ENCODE assay signal across 8 cellular contexts in genomic region chr7:129224251-129225205, GRCh38. TPM values are rescaled to one million over a fixed set of nuclear protein-coding genes. Genes with fewer than 3 reads are reported as not detected.
DNase-seq lines count a peak whose midpoint lies in the region; ATAC-seq and TF ChIP-seq lines count a peak whose summit lies in the region.

Gene AHCYL2 (plus strand): TSS chr7:129225030.

- intact Hi-C loops in CD14-positive monocyte (cut with micrococcal nuclease): loop anchor here in 1 of 2 donors (5.0 kb wide), 1 partner anchor 43 kb away; no protein-coding TSS in a partner anchor

- H3K27ac Mint-ChIP-seq in CD14-positive monocyte: peak within 1 kb of the TSS; percentile 99 to 100 (median 100)
- peak within 1 kb of the TSS; percentile 95 for H3K27ac Mint-ChIP-seq in activated CD4-positive, alpha-beta T cell treated with anti-CD3 and anti-CD28 coated beads, Interleukin-2, amount 10 ng/mL, durations not matched to agents 7 days and 5 days

- H3K36me3 Mint-ChIP-seq in CD14-positive monocyte: peaks cover 0 to 6% of the 10 kb centered on the region in 2 donors
- H3K36me3 Mint-ChIP-seq in activated CD4-positive, alpha-beta T cell treated with anti-CD3 and anti-CD28 coated beads, Interleukin-2, amount 10 ng/mL, durations not matched to agents 7 days and 5 days (ENCODE audit: low read depth): peaks cover 1% of the 10 kb centered on the region

- DNase-seq in CD14-positive monocyte (ENCODE audit: low spot score) (peak; percentile 96), NCI-H748 (lab: John Stamatoyannopoulos, UW; ENCODE audit: unreplicated experiment) (peak; percentile 98), cortex of kidney (lab: John Stamatoyannopoulos, UW) (peak; percentile 87), left lobe of liver (ENCODE audit: low spot score) (peak; percentile 98)
- peak; percentile 98 for DNase-seq in activated CD4-positive, alpha-beta T cell treated with anti-CD3 and anti-CD28 coated beads, Interleukin-2, amount 10 ng/mL, durations not matched to agents 7 days and 5 days
- peak; percentile 96 to 97 for DNase-seq in stimulated activated CD4-positive, alpha-beta T cell treated with anti-CD3 and anti-CD28 coated beads, Interleukin-2, amount 100 ng/mL, for 24 hours

- ATAC-seq in GM19395 (IDR thresholded peaks at IDR 0.05; ENCODE audit: unreplicated experiment) (peak; percentile 86), HG03558 (IDR thresholded peaks at IDR 0.05; ENCODE audit: extremely low read depth, unreplicated experiment) (peak; percentile 85), left lobe of liver (peak; percentile 91)

- peaks cover 0 to 1% (median 0%) of the 10 kb centered on the region in 3 donors for H3K27me3 Mint-ChIP-seq in CD14-positive monocyte (ENCODE audit: low read depth in 3 of 3)
- H3K27me3 Mint-ChIP-seq in activated CD4-positive, alpha-beta T cell treated with anti-CD3 and anti-CD28 coated beads, Interleukin-2, amount 10 ng/mL, durations not matched to agents 7 days and 5 days: peaks cover 2% of the 10 kb centered on the region

- no peak for TF ChIP-seq CTCF in CD14-positive monocyte (IDR thresholded peaks at IDR 0.05)

- H3K4me1 Mint-ChIP-seq in CD14-positive monocyte: peaks cover 34% of the 10 kb centered on the region
- peaks cover 34% of the 10 kb centered on the region for H3K4me1 Mint-ChIP-seq in activated CD4-positive, alpha-beta T cell treated with anti-CD3 and anti-CD28 coated beads, Interleukin-2, amount 10 ng/mL, durations not matched to agents 7 days and 5 days

- CTCF ChIA-PET in activated CD4-positive, alpha-beta T cell treated with anti-CD3 and anti-CD28 coated beads, Interleukin-2, amount 10 ng/mL, durations not matched to agents 7 days and 5 days (lab: Charles Lee): interaction anchor here (0.7 to 2.8 kb wide), 7 partner anchors 11 to 142 kb away, joined by 3 to 16 read pairs (median 3); no protein-coding TSS in a partner anchor

- POLR2A ChIA-PET in activated CD4-positive, alpha-beta T cell treated with anti-CD3 and anti-CD28 coated beads, Interleukin-2, amount 10 ng/mL, durations not matched to agents 7 days and 5 days (lab: Charles Lee): interaction anchor here (0.7 kb wide), 1 partner anchor 285 kb away, joined by 3 read pairs; no protein-coding TSS in a partner anchor

- H3K9me3 Mint-ChIP-seq in CD14-positive monocyte: no peaks in the 10 kb centered on the region
- no peaks in the 10 kb centered on the region for H3K9me3 Mint-ChIP-seq in activated CD4-positive, alpha-beta T cell treated with anti-CD3 and anti-CD28 coated beads, Interleukin-2, amount 10 ng/mL, durations not matched to agents 7 days and 5 days

- peak within 1 kb of the TSS; percentile 94 to 99 for H3K4me3 Mint-ChIP-seq in CD14-positive monocyte
- peak within 1 kb of the TSS; percentile 89 for H3K4me3 Mint-ChIP-seq in activated CD4-positive, alpha-beta T cell treated with anti-CD3 and anti-CD28 coated beads, Interleukin-2, amount 10 ng/mL, durations not matched to agents 7 days and 5 days

RNA-seq across cellular contexts. Expression of gene AHCYL2, which starts in this region (rescaled TPM):
- 10 to 100 TPM; 10.7 to 12.1 TPM for polyA plus RNA-seq in CD14-positive monocyte
- 10 to 100 TPM in 1 of 2 experiments, 1 to 10 TPM in 1; 9.7 to 11.4 TPM for total RNA-seq in activated CD4-positive, alpha-beta T cell treated with anti-CD3 and anti-CD28 coated beads, Interleukin-2, amount 10 ng/mL, durations not matched to agents 7 days and 5 days
- total RNA-seq in left lobe of liver: 9.9 TPM

Comparison
In these comparisons a context has a peak if more than half of its experiments do, and no peak if none do; other contexts are left out.
1. Peak in every context shown above with its lines: DNase-seq and ATAC-seq.